Comparison of ENCODE assay signal across 10 cellular contexts in genomic region chr15:98734472-98735284, GRCh38.
A peak's percentile ranks its signal among the peaks of the same experiment; 100 is the strongest.
DNase-seq lines count a peak whose midpoint lies in the region; ATAC-seq and TF ChIP-seq lines count a peak whose summit lies in the region.
"Had no signal": no experiment of that assay in that cellular context is flagged by ENCODE, and none has a peak within 500 bp of the region (broad histone marks: within the 10 kb centered on the region; RNA-seq: fewer than 3 reads in every experiment).

No MANE protein-coding gene starts in this region.

- H3K4me3 ChIP-seq in HEK293 (ENCODE audit: low read depth, low read length) (no peak overlapping the region), RWPE2 (ENCODE audit: severe bottlenecking) (no peak overlapping the region), fibroblast of the aortic adventitia (ENCODE audit: low read depth, low read length) (no peak overlapping the region), skeletal muscle satellite cell (ENCODE audit: low read length) (no peak overlapping the region)

- H3K36me3 ChIP-seq in HEK293 (ENCODE audit: control insufficient read depth in 2 of 2, insufficient read depth in 1 of 2, low read length in 2 of 2) (no peaks in the 10 kb centered on the region), RWPE2 (ENCODE audit: low read depth) (no peaks in the 10 kb centered on the region), skeletal muscle satellite cell (ENCODE audit: insufficient read depth, low read length) (no peaks in the 10 kb centered on the region)
- H3K36me3 ChIP-seq: brain microvascular endothelial cell had no signal

- H3K27ac ChIP-seq in HEK293 (ENCODE audit: extremely low read depth, low read depth, low read length) (no peak overlapping the region), RWPE2 (ENCODE audit: poor library complexity, severe bottlenecking) (peak overlapping the region; percentile 23)
- H3K27ac ChIP-seq: brain microvascular endothelial cell had no signal

- no peak overlapping the region for H3K9ac ChIP-seq in skeletal muscle satellite cell (ENCODE audit: low read depth, low read length)

- CTCF ChIA-PET in HEK293 (lab: Yijun Ruan, JAX) = interaction anchor here (0.6 kb wide), 1 partner anchor 297 kb away, joined by 3 read pairs; no protein-coding TSS in a partner anchor

- intact Hi-C loops in posterior vena cava (cut with DNase I) = no loop called here

- H3K4me1 ChIP-seq in HEK293 (ENCODE audit: control insufficient read depth, insufficient read depth, low read length) (peaks cover 20% of the 10 kb centered on the region), RWPE2 (ENCODE audit: insufficient read depth, poor library complexity, severe bottlenecking) (peaks cover 23% of the 10 kb centered on the region), skeletal muscle satellite cell (ENCODE audit: control insufficient read depth, insufficient read depth, low read length) (peaks cover 54% of the 10 kb centered on the region)

- H3K27me3 ChIP-seq in RWPE2 (ENCODE audit: insufficient read depth, poor library complexity, severe bottlenecking) (no peaks in the 10 kb centered on the region), skeletal muscle satellite cell (ENCODE audit: control insufficient read depth, insufficient read depth, low read length) (no peaks in the 10 kb centered on the region)
- H3K27me3 ChIP-seq: brain microvascular endothelial cell had no signal

- peak overlapping the region; percentile 3 for H3K4me2 ChIP-seq in skeletal muscle satellite cell (ENCODE audit: low read length)

- TF ChIP-seq CTCF in HEK293 (tag by site-specific recombination; IDR thresholded peaks at IDR 0.05) (no peak), RWPE2 (IDR thresholded peaks at IDR 0.05; ENCODE audit: poor library complexity, severe bottlenecking) (no peak), fibroblast of the aortic adventitia (IDR thresholded peaks at IDR 0.05; ENCODE audit: insufficient read depth, low read length) (no peak)

- POLR2A ChIA-PET in HEK293 (lab: Yijun Ruan, JAX) = no interaction called here

- H3K9me3 ChIP-seq in HEK293 (ENCODE audit: control insufficient read depth, insufficient read depth, low read depth, low read length) (no peaks in the 10 kb centered on the region), RWPE2 (ENCODE audit: severe bottlenecking) (no peaks in the 10 kb centered on the region), skeletal muscle satellite cell (replicated peaks; ENCODE audit: low read length) (no peaks in the 10 kb centered on the region)

- peak; percentile 21; the same call in 2 of the 3 replicates for ATAC-seq in RWPE2 (ENCODE audit: low read depth)
- ATAC-seq in GM18505 (IDR thresholded peaks at IDR 0.05; ENCODE audit: unreplicated experiment) = no peak
- ATAC-seq: activated CD4-positive, alpha-beta T cell treated with anti-CD3 and anti-CD28 coated beads for 36 hours had no signal

- no peak for DNase-seq in RWPE2 (ENCODE audit: low spot score)
- peak; percentile 37 for DNase-seq in fibroblast of the aortic adventitia (ENCODE audit: low read depth)
- no peak for DNase-seq in DMS153 (lab: John Stamatoyannopoulos, UW)
- no peak for DNase-seq in posterior vena cava (ENCODE audit: low spot score)
- DNase-seq: activated CD4-positive, alpha-beta T cell treated with anti-CD3 and anti-CD28 coated beads for 36 hours; brain microvascular endothelial cell; NCI-H524 treated with DMSO at 0.1 percent for 48 hours had no signal

- no peak for TF ChIP-seq POLR2A in GM18505 (IDR thresholded peaks at IDR 0.05; ENCODE audit: borderline replicate concordance, extremely low read depth, insufficient read depth, insufficient read length)

TF ChIP-seq in HEK293, 187 proteins besides CTCF, POLR2A, EP300 and RAD21:
- TF ChIP-seq SP7 (tag by site-specific recombination; IDR thresholded peaks at IDR 0.05) (0 out of 2 replicates have a peak, but pooled peaks have one; percentile 33), ZNF132 (tag by site-specific recombination; IDR thresholded peaks at IDR 0.05; ENCODE audit: borderline replicate concordance) (no peak), ZNF280D (tag by site-specific recombination; IDR thresholded peaks at IDR 0.05) (no peak), PRDM6 (tag by site-specific recombination; IDR thresholded peaks at IDR 0.05) (0 out of 2 replicates have a peak, but pooled peaks have one; percentile 17), ZBTB26 (tag by site-specific recombination; optimal IDR thresholded peaks at IDR 0.05) (no peak), ZNF354C (tag by site-specific recombination; IDR thresholded peaks at IDR 0.05; ENCODE audit: borderline replicate concordance, low read depth) (no peak), ZNF23 (tag by site-specific recombination; IDR thresholded peaks at IDR 0.05; ENCODE audit: borderline replicate concordance) (no peak), ZNF792 (tag by site-specific recombination; IDR thresholded peaks at IDR 0.05) (no peak), ZNF600 (tag by site-specific recombination; IDR thresholded peaks at IDR 0.05) (peak; percentile 85)
